8 cellular contexts compared by ENCODE assay signal in the genomic region with DNA sequence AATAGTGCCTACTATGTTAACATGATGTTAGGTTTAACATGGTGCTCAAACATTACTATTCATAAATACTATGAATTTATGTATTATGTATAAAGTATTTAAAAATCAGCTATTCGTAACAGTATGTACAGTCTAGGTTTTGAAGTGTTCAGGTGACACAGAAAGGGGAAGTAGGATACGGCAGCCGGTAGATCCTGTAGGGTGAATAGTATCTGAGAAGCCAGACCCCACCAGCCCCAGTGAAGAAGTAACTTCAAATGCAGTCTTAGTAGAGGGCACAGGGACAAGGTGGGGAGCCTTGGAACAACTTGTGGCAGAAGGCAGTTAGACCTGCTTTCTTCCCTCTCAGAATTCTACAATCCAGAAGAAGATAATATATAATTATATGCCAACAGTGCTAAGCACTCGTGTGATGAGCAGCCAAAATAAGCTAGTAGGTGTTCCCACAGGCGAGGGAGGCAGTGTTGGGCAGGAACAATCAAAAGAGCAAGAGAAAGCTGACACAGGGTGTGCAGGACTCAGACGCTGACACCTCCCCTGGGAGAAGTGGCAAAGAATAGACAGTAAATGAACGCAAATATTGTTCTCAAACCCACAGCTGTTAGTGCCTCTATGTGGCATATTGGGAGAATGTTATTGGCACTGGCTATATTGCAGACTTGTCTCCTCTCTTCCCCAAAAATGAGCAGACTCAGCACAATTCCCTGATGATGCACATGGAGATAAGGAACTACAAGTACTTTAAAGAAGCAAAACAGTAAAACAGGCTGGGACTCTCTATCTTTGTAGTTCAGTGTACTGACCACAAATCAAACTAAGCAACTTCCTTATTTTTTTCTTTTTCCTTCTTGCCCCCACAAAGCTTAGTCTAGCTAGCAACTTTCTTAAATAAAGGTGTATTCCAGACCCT. TPM values are rescaled to one million over a fixed set of nuclear protein-coding genes. Genes with fewer than 3 reads are reported as not detected.
DNase-seq lines count a peak whose midpoint lies in the region; ATAC-seq, FAIRE-seq and TF ChIP-seq lines count a peak whose summit lies in the region.

No MANE protein-coding gene starts in this region.

- no peaks in the 10 kb centered on the region for H3K9me3 ChIP-seq in A673 (ENCODE audit: low read depth, low read length, poor library complexity, severe bottlenecking)
- H3K9me3 ChIP-seq in K562 (replicated peaks; ENCODE audit: control insufficient read depth, insufficient read depth, low read depth, low read length): no peaks in the 10 kb centered on the region
- H3K9me3 ChIP-seq in small intestine (ENCODE audit: control insufficient read depth, low read depth): no peaks in the 10 kb centered on the region

- H3K27ac ChIP-seq in A673 (ENCODE audit: low read depth, low read length, poor library complexity, severe bottlenecking) (no peak overlapping the region), K562 (ENCODE audit: extremely low read depth, low read depth, low read length) (peak overlapping the region; percentile 28; the same call in 1 of the 3 replicates), small intestine (ENCODE audit: low read depth in 1 of 2, low read length in 1 of 2) (peak overlapping the region in 1 of 2 donors; percentile 35)

- intact Hi-C loops in A673 (cut with micrococcal nuclease; ENCODE audit: unreplicated experiment) (loop anchor here (5.0 kb wide), 1 partner anchor 86 kb away; no protein-coding TSS in a partner anchor), K562 (cut with micrococcal nuclease) (loop anchor here (10.0 kb wide), 1 partner anchor 89 kb away; no protein-coding TSS in a partner anchor)

- no peak overlapping the region for H3K9ac ChIP-seq in K562 (ENCODE audit: insufficient read depth in 1 of 2, low read depth in 2 of 2, low read length in 2 of 2)

- H4K20me1 ChIP-seq in K562 (replicated peaks; ENCODE audit: control insufficient read depth, insufficient read depth, low read length): peaks cover 16% of the 10 kb centered on the region

- DNase-seq in A673 (ENCODE audit: low spot score) (peak; percentile 20), NCI-H1930 (lab: John Stamatoyannopoulos, UW) (peak; percentile 37 to 45), K562 (ENCODE audit: extremely low read depth in 1 of 4, low spot score in 3 of 4) (peak in 1 of 4 experiments; percentile 39), small intestine (peak; percentile 17), SHP77 (lab: John Stamatoyannopoulos, UW) (no peak)
- no peak for DNase-seq in stimulated activated CD4-positive, alpha-beta T cell treated with anti-CD3 and anti-CD28 coated beads, Interleukin-4, amount 100 ng/mL, for 4 hours

- CTCF ChIA-PET in A673 (lab: Charles Lee): no interaction called here
- CTCF ChIA-PET in K562 (lab: Yijun Ruan, JAX; ENCODE audit: low intra/inter-chr PET ratio): interaction anchor here (0.6 kb wide), 1 partner anchor 10 kb away, joined by 3 read pairs; no protein-coding TSS in a partner anchor

- ATAC-seq in GM19043 (IDR thresholded peaks at IDR 0.05; ENCODE audit: low read depth, unreplicated experiment) (peak; percentile 38), K562 (no peak), GM18498 (IDR thresholded peaks at IDR 0.05; ENCODE audit: unreplicated experiment) (no peak)

- TF ChIP-seq RAD21 in K562 (CRISPR knock-in tag; conservative IDR thresholded peaks at IDR 0.05 in 1 of 2, IDR thresholded peaks at IDR 0.05 in 1 of 2): no peak

- POLR2A ChIA-PET in A673 (lab: Charles Lee; ENCODE audit: low non-redundant PET) (no interaction called here), K562 (lab: Yijun Ruan, JAX) (interaction anchor here (0.5 to 1.0 kb wide), 2 partner anchors 13 to 1187 kb away, joined by 3 read pairs; no protein-coding TSS in a partner anchor)

- H3K27me3 ChIP-seq in A673 (replicated peaks; ENCODE audit: insufficient read depth, low read depth, low read length, poor library complexity): no peaks in the 10 kb centered on the region
- no peaks in the 10 kb centered on the region for H3K27me3 ChIP-seq in K562 (ENCODE audit: control insufficient read depth in 2 of 2, insufficient read depth in 2 of 2, low read length in 2 of 2)
- no peaks in the 10 kb centered on the region for H3K27me3 ChIP-seq in small intestine (ENCODE audit: control insufficient read depth in 2 of 2, insufficient read depth in 2 of 2, low read length in 2 of 2)

- 32% methylated on average over 7 of the region's 7 CpGs for whole genome bisulfite sequencing in K562 (ENCODE audit: insufficient coverage, low coverage, missing lambda C conversion rate)
- WGBS in small intestine, 3 donors: 41 to 50% (median 47%) methylated on average over 7 of the region's 7 CpGs

- H2AFZ ChIP-seq in K562 (ENCODE audit: low read depth, low read length): no peak overlapping the region

- in situ Hi-C loops in K562 (cut with MboI): no loop called here

- TF ChIP-seq CTCF in A673 (conservative IDR thresholded peaks at IDR 0.05; ENCODE audit: low read depth, low read length) (no peak), K562 (IDR thresholded peaks at IDR 0.05 in 2 of 3, conservative IDR thresholded peaks at IDR 0.05 in 1 of 3; ENCODE audit: insufficient read depth in 2 of 3, low read depth in 1 of 3, low read length in 3 of 3) (no peak)

- H3K9me1 ChIP-seq in K562 (ENCODE audit: control insufficient read depth, insufficient read depth, low read length): no peaks in the 10 kb centered on the region

- peaks cover 8% of the 10 kb centered on the region for H3K4me1 ChIP-seq in A673 (ENCODE audit: insufficient read depth, low read length, poor library complexity, severe bottlenecking)
- peaks cover 15 to 24% of the 10 kb centered on the region in 2 experiments; a peak in 3 of 5 replicates for H3K4me1 ChIP-seq in K562 (replicated peaks in 1 of 2; ENCODE audit: control insufficient read depth in 2 of 2, insufficient read depth in 2 of 2, low read length in 2 of 2)
- no peaks in the 10 kb centered on the region for H3K4me1 ChIP-seq in small intestine (ENCODE audit: control insufficient read depth in 2 of 2, insufficient read depth in 1 of 2, low read depth in 1 of 2, low read length in 1 of 2)

- no peak for TF ChIP-seq POLR2A in K562 (conservative IDR thresholded peaks at IDR 0.05)

- peaks cover 90% of the 10 kb centered on the region for H3K79me2 ChIP-seq in K562 (ENCODE audit: control insufficient read depth, insufficient read depth, low read length)

- H3K36me3 ChIP-seq in A673 (ENCODE audit: insufficient read depth, low read length, poor library complexity, severe bottlenecking) (peaks cover 9% of the 10 kb centered on the region), K562 (ENCODE audit: control insufficient read depth, insufficient read depth, low read length) (peaks cover 47% of the 10 kb centered on the region; the same call in 2 of the 3 replicates), small intestine (ENCODE audit: control insufficient read depth in 2 of 2, insufficient read depth in 2 of 2, low read length in 2 of 2) (peaks cover 0 to 2% of the 10 kb centered on the region in 2 donors)

- TF ChIP-seq EP300 in K562 (IDR thresholded peaks at IDR 0.05; ENCODE audit: low read length): 0 out of 2 replicates have a peak, but pooled peaks have one; percentile 23

- FAIRE-seq in K562 (lab: Jason Lieb, UNC): peak; percentile 55
- FAIRE-seq in small intestine (lab: Jason Lieb, UNC): no peak

- peak overlapping the region; percentile 53 for H3K4me2 ChIP-seq in K562 (ENCODE audit: insufficient read depth, low read length)

- no peak overlapping the region for H3K4me3 ChIP-seq in A673 (ENCODE audit: low read depth, low read length, poor library complexity, severe bottlenecking)
- no peak overlapping the region for H3K4me3 ChIP-seq in K562
- no peak overlapping the region for H3K4me3 ChIP-seq in small intestine (ENCODE audit: low read depth in 1 of 2, low read length in 2 of 2)

- no TSS peak for BruUV-seq in A673 (replicated peaks; lab: Mats Ljungman, UMichigan)
- BruUV-seq in K562 (replicated peaks; lab: Mats Ljungman, UMichigan): no TSS peak

RNA-seq across cellular contexts. Expression of gene ZNF367, which starts 4.6 kb away (rescaled TPM):
- 14.6 and 14.9 TPM in 2 replicates for total RNA-seq in A673 (2021)
- 5.9 and 11.7 TPM in 2 replicates for total RNA-seq in K562 (2011; cell fraction: chromatin; rRNA removed; ENCODE audit: low replicate concordance)
- total RNA-seq in K562 (2011; cell fraction: nucleolus; rRNA removed): 5.3 and 6.2 TPM in 2 replicates
- 7.2 and 10.0 TPM in 2 replicates for total RNA-seq in K562 (2011; cell fraction: nucleoplasm; rRNA removed)
- 12.4 and 13.2 TPM in 2 replicates for total RNA-seq in K562 (2014; rRNA removed)
- 11.8 and 13.2 TPM in 2 replicates for total RNA-seq in K562 (2014; rRNA removed; fragmentation: Illumina TruSeq; extraction: Trizol)
- total RNA-seq in K562 (2015; rRNA removed; fragmentation: Illumina TruSeq; extraction: Trizol): 12.6 and 14.4 TPM in 2 replicates
- 13.1 and 13.2 TPM in 2 replicates for total RNA-seq in K562 (2021)
- 7.3 and 9.1 TPM in 2 replicates for polyA plus RNA-seq in K562 (2011; rRNA removed)
- 3.0 and 3.3 TPM in 2 replicates for polyA plus RNA-seq in K562 (2011; cell fraction: cytosol; rRNA removed)
- polyA plus RNA-seq in K562 (2011; cell fraction: nucleus; rRNA removed): 6.6 and 7.8 TPM in 2 replicates
- 6.5 and 7.2 TPM in 2 replicates for polyA plus RNA-seq in K562 (2012)
- polyA plus RNA-seq in K562 (2014; fragmentation: Illumina TruSeq; extraction: Trizol): 9.4 and 10.0 TPM in 2 replicates
- polyA plus RNA-seq in K562 (2014; fragmentation: Nextera tagmentation; extraction: Ambion mirVana): 1 to 10 TPM; 2.7 TPM
- polyA plus RNA-seq in K562 (2014; rRNA removed): 9.9 and 10.8 TPM in 2 replicates
- polyA minus RNA-seq in K562 (2011; rRNA and poly(A)+ RNA removed): 5.4 and 6.1 TPM in 2 replicates
- polyA minus RNA-seq in K562 (2011; cell fraction: cytosol; rRNA and poly(A)+ RNA removed): 3.6 TPM in 2 replicates
- 6.5 and 6.6 TPM in 2 replicates for polyA minus RNA-seq in K562 (2011; cell fraction: nucleus; rRNA and poly(A)+ RNA removed)
- polyA plus RNA-seq in small intestine: 1 to 10 TPM in 2 of 3 donors, under 1 TPM in 1; 0.54 to 4.6 (median 1.3) TPM

RNA-seq across cellular contexts. Expression of gene SLC35D2, which starts 30.1 kb away (rescaled TPM):
- total RNA-seq in A673 (2021): 1.1 TPM in 2 replicates
- total RNA-seq in K562 (2011; cell fraction: chromatin; rRNA removed; ENCODE audit: low replicate concordance): 10.4 and 12.2 TPM in 2 replicates
- 7.6 and 8.5 TPM in 2 replicates for total RNA-seq in K562 (2011; cell fraction: nucleolus; rRNA removed)
- total RNA-seq in K562 (2011; cell fraction: nucleoplasm; rRNA removed): 13.0 and 19.7 TPM in 2 replicates
- 7.9 and 8.0 TPM in 2 replicates for total RNA-seq in K562 (2014; rRNA removed)
- total RNA-seq in K562 (2014; rRNA removed; fragmentation: Illumina TruSeq; extraction: Trizol): 11.8 and 13.9 TPM in 2 replicates
- total RNA-seq in K562 (2015; rRNA removed; fragmentation: Illumina TruSeq; extraction: Trizol): 12.9 and 13.2 TPM in 2 replicates
- total RNA-seq in K562 (2021): 10.6 and 11.7 TPM in 2 replicates
- polyA plus RNA-seq in K562 (2011; rRNA removed): 11.2 and 14.9 TPM in 2 replicates
- polyA plus RNA-seq in K562 (2011; cell fraction: cytosol; rRNA removed): 8.2 and 13.3 TPM in 2 replicates
- 8.4 and 9.7 TPM in 2 replicates for polyA plus RNA-seq in K562 (2011; cell fraction: nucleus; rRNA removed)
- polyA plus RNA-seq in K562 (2012): 14.5 and 32.7 TPM in 2 replicates
- 12.1 and 12.7 TPM in 2 replicates for polyA plus RNA-seq in K562 (2014; fragmentation: Illumina TruSeq; extraction: Trizol)
- 1 to 10 TPM; 2.9 to 3.2 TPM for polyA plus RNA-seq in K562 (2014; fragmentation: Nextera tagmentation; extraction: Ambion mirVana)
- 9.0 and 14.1 TPM in 2 replicates for polyA plus RNA-seq in K562 (2014; rRNA removed)
- 8.9 and 9.0 TPM in 2 replicates for polyA minus RNA-seq in K562 (2011; rRNA and poly(A)+ RNA removed)
- polyA minus RNA-seq in K562 (2011; cell fraction: cytosol; rRNA and poly(A)+ RNA removed): 5.2 and 5.9 TPM in 2 replicates
- 2.2 and 4.7 TPM in 2 replicates for polyA minus RNA-seq in K562 (2011; cell fraction: nucleus; rRNA and poly(A)+ RNA removed)
- polyA plus RNA-seq in small intestine: 10 to 100 TPM; 57.2 to 92.7 (median 79.4) TPM

RNA-seq across cellular contexts. Expression of gene HABP4, which starts 36.4 kb away (rescaled TPM):
- total RNA-seq in A673 (2021): 11.3 and 11.6 TPM in 2 replicates
- total RNA-seq in K562 (2011; cell fraction: chromatin; rRNA removed; ENCODE audit: low replicate concordance): 0.81 and 2.5 TPM in 2 replicates
- 0.66 and 0.83 TPM in 2 replicates for total RNA-seq in K562 (2011; cell fraction: nucleolus; rRNA removed)
- 1.8 and 2.4 TPM in 2 replicates for total RNA-seq in K562 (2011; cell fraction: nucleoplasm; rRNA removed)
- total RNA-seq in K562 (2014; rRNA removed): 1.9 and 2.0 TPM in 2 replicates
- 1.8 and 2.0 TPM in 2 replicates for total RNA-seq in K562 (2014; rRNA removed; fragmentation: Illumina TruSeq; extraction: Trizol)
- total RNA-seq in K562 (2015; rRNA removed; fragmentation: Illumina TruSeq; extraction: Trizol): 1.3 and 1.9 TPM in 2 replicates
- 1.9 and 2.1 TPM in 2 replicates for total RNA-seq in K562 (2021)
- polyA plus RNA-seq in K562 (2011; rRNA removed): 1.4 and 2.2 TPM in 2 replicates
- 0.42 and 1.8 TPM in 2 replicates for polyA plus RNA-seq in K562 (2011; cell fraction: cytosol; rRNA removed)
- 0.85 and 1.7 TPM in 2 replicates for polyA plus RNA-seq in K562 (2011; cell fraction: nucleus; rRNA removed)
- polyA plus RNA-seq in K562 (2012): 3.0 and 3.6 TPM in 2 replicates
- 1.1 and 2.0 TPM in 2 replicates for polyA plus RNA-seq in K562 (2014; fragmentation: Illumina TruSeq; extraction: Trizol)
- under 1 TPM; 0.38 to 0.52 TPM for polyA plus RNA-seq in K562 (2014; fragmentation: Nextera tagmentation; extraction: Ambion mirVana)
- 2.4 and 3.4 TPM in 2 replicates for polyA plus RNA-seq in K562 (2014; rRNA removed)
- polyA minus RNA-seq in K562 (2011; rRNA and poly(A)+ RNA removed): 0.70 and 1.3 TPM in 2 replicates
- 0.29 and 0.73 TPM in 2 replicates for polyA minus RNA-seq in K562 (2011; cell fraction: cytosol; rRNA and poly(A)+ RNA removed)
- polyA minus RNA-seq in K562 (2011; cell fraction: nucleus; rRNA and poly(A)+ RNA removed): 0.13 and 0.56 TPM in 2 replicates
- 1 to 10 TPM; 1.1 to 7.9 (median 4.1) TPM for polyA plus RNA-seq in small intestine

Comparison
In these comparisons a context has a peak if more than half of its experiments do, and no peak if none do; other contexts are left out.
1. DNase-seq: peak in A673 (single experiment), NCI-H1930 (2 of 2) and small intestine (single experiment); none in SHP77 (0 of 2) and stimulated activated CD4-positive, alpha-beta T cell treated with anti-CD3 and anti-CD28 coated beads, Interleukin-4, amount 100 ng/mL, for 4 hours (0 of 2).